1 cellular context compared by ENCODE assay signal in genomic region chr3:157447026-157447694, GRCh38.
A peak's percentile ranks its signal among the peaks of the same experiment; 100 is the strongest.
TF ChIP-seq lines count a peak whose summit lies in the region.

No MANE protein-coding gene starts in this region.

TF ChIP-seq in K562, 482 proteins besides CTCF, POLR2A, EP300 and RAD21:
- TF ChIP-seq HNRNPUL1 (IDR thresholded peaks at IDR 0.05; ENCODE audit: low read length) (no peak), DEAF1 (CRISPR knock-in tag; IDR thresholded peaks at IDR 0.05) (peak; percentile 57), GATA2 (CRISPR knock-in tag; IDR thresholded peaks at IDR 0.05) (peak; percentile 61), KAT8 (IDR thresholded peaks at IDR 0.05; ENCODE audit: low read depth) (no peak), VEZF1 (CRISPR knock-in tag; IDR thresholded peaks at IDR 0.05) (no peak)
